In the genomic region with DNA sequence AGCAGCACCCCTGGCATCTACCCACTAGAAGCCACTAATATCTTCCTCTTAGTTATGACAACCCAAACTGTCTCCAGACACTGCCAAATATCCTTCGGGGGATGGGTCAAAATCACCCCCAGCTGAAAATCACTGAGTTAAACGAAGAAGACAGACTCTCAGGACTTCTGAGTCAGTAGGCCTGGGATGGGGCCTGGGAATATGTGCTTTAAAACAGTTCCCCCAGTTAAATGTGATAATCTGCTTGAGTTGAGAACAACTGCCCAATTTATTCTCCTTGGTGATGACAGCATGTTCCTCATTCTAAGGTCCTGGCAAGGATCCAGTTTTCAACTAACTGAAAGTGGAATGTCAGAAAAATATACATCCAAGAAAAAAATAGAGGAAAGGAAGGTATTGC, we compare ENCODE assay signal across 22 cellular contexts. TPM values are rescaled to one million over a fixed set of nuclear protein-coding genes. Genes with fewer than 3 reads are reported as not detected.
DNase-seq lines count a peak whose midpoint lies in the region; ATAC-seq and TF ChIP-seq lines count a peak whose summit lies in the region.
"Had no signal": no experiment of that assay in that cellular context is flagged by ENCODE, and none has a peak within 500 bp of the region (broad histone marks: within the 10 kb centered on the region; RNA-seq: fewer than 3 reads in every experiment).

No MANE protein-coding gene starts in this region.

- H4K20me1 ChIP-seq in GM23248 (ENCODE audit: insufficient read depth) (no peaks in the 10 kb centered on the region), SK-N-SH (ENCODE audit: insufficient read depth) (no peaks in the 10 kb centered on the region), neural progenitor cell (ENCODE audit: low read depth) (no peaks in the 10 kb centered on the region)

- TF ChIP-seq CTCF in SK-N-SH (IDR thresholded peaks at IDR 0.05): no peak
- TF ChIP-seq CTCF in fibroblast of mammary gland (conservative IDR thresholded peaks at IDR 0.05; ENCODE audit: control insufficient read depth, insufficient read depth, low read depth, low read length): no peak
- TF ChIP-seq CTCF in neural progenitor cell (IDR thresholded peaks at IDR 0.05): no peak

- H3K4me1 Mint-ChIP-seq in neural progenitor cell: peaks cover 5% of the 10 kb centered on the region
- H3K4me1 Mint-ChIP-seq: activated CD4-positive, alpha-beta memory T cell treated with anti-CD3 and anti-CD28 coated beads, Interleukin-2, amount 10 ng/mL, durations not matched to agents 7 days and 5 days; activated naive CD4-positive, alpha-beta T cell treated with anti-CD3 and anti-CD28 coated beads, Interleukin-2, amount 10 ng/mL, durations not matched to agents 7 days and 5 days had no signal

- H3K27me3 ChIP-seq in GM23248 (replicated peaks; ENCODE audit: insufficient read depth): no peaks in the 10 kb centered on the region
- H3K27me3 ChIP-seq in SK-N-SH (ENCODE audit: insufficient read depth): peaks cover 10% of the 10 kb centered on the region
- H3K27me3 ChIP-seq in neural progenitor cell: no peaks in the 10 kb centered on the region
- H3K27me3 ChIP-seq: ascending aorta had no signal

- ATAC-seq in GM18867 (IDR thresholded peaks at IDR 0.05; ENCODE audit: unreplicated experiment): no peak
- no peak for ATAC-seq in GM21786 (IDR thresholded peaks at IDR 0.05; ENCODE audit: unreplicated experiment)

- in situ Hi-C loops in GM23248 (cut with MboI): no loop called here

- H3K4me3 Mint-ChIP-seq in neural progenitor cell: no peak overlapping the region
- H3K4me3 Mint-ChIP-seq: activated CD4-positive, alpha-beta memory T cell treated with anti-CD3 and anti-CD28 coated beads, Interleukin-2, amount 10 ng/mL, durations not matched to agents 7 days and 5 days; activated naive CD4-positive, alpha-beta T cell treated with anti-CD3 and anti-CD28 coated beads, Interleukin-2, amount 10 ng/mL, durations not matched to agents 7 days and 5 days; T-helper 1 cell treated with Interleukin-12 subunit alpha and Interleukin-12 subunit beta and Interleukin-4 antibody, amounts not matched to agents 30 μg/mL and 1 μg/mL, for 36 hours had no signal

- no peak for TF ChIP-seq RAD21 in SK-N-SH (IDR thresholded peaks at IDR 0.05; ENCODE audit: low read length)

- H3K27ac ChIP-seq in GM23248 (peak overlapping the region; percentile 30), SK-N-SH (ENCODE audit: low read depth in 2 of 2, low read length in 1 of 2) (0 out of 4 replicates have a peak overlapping the region, but pooled peaks of 1 of the 2 experiments have one; percentile 13), neural progenitor cell (no peak overlapping the region), caudate nucleus (ENCODE audit: low read depth, low read length) (no peak overlapping the region)
- H3K27ac ChIP-seq: ascending aorta, WERI-Rb-1 had no signal

- DNase-seq in GM23248: peak; percentile 47
- DNase-seq in SK-N-SH: no peak
- DNase-seq in fibroblast of mammary gland (ENCODE audit: low read depth): peak; percentile 91
- no peak for DNase-seq in neural progenitor cell (ENCODE audit: low spot score)
- no peak for DNase-seq in caudate nucleus (lab: John Stamatoyannopoulos, UW)
- DNase-seq: activated CD4-positive, alpha-beta memory T cell treated with anti-CD3 and anti-CD28 coated beads, Interleukin-2, amount 10 ng/mL, durations not matched to agents 7 days and 5 days; activated naive CD4-positive, alpha-beta T cell treated with anti-CD3 and anti-CD28 coated beads, Interleukin-2, amount 10 ng/mL, durations not matched to agents 7 days and 5 days; COR-L47; glutamatergic neuron; GOT3; NCI-H1436; NCI-H2171; NCI-H526 treated with DMSO at 0.1 percent for 48 hours; SHP77; WERI-Rb-1 had no signal

- no peaks in the 10 kb centered on the region for H3K36me3 ChIP-seq in GM23248 (ENCODE audit: low read depth)
- no peaks in the 10 kb centered on the region for H3K36me3 ChIP-seq in SK-N-SH (replicated peaks in 1 of 2; ENCODE audit: control insufficient read depth in 1 of 2, insufficient read depth in 2 of 2, low read length in 1 of 2)
- H3K36me3 ChIP-seq in neural progenitor cell: no peaks in the 10 kb centered on the region
- H3K36me3 ChIP-seq: ascending aorta, WERI-Rb-1 had no signal

- H3K4me2 ChIP-seq in GM23248 (ENCODE audit: unreplicated experiment) (peak overlapping the region; percentile 7), SK-N-SH (no peak overlapping the region), neural progenitor cell (no peak overlapping the region)

- H3K4me3 ChIP-seq in GM23248 (no peak overlapping the region), SK-N-SH (ENCODE audit: low read depth in 2 of 2, low read length in 1 of 2) (no peak overlapping the region), fibroblast of mammary gland (ENCODE audit: control insufficient read depth, low read depth, low read length) (no peak overlapping the region), neural progenitor cell (no peak overlapping the region)
- H3K4me3 ChIP-seq: ascending aorta had no signal

- no peaks in the 10 kb centered on the region for H3K9me3 ChIP-seq in GM23248 (ENCODE audit: low read depth)
- no peaks in the 10 kb centered on the region for H3K9me3 ChIP-seq in SK-N-SH
- no peaks in the 10 kb centered on the region for H3K9me3 ChIP-seq in neural progenitor cell (ENCODE audit: low read depth)
- H3K9me3 ChIP-seq: ascending aorta had no signal

- POLR2A ChIA-PET in SK-N-SH (lab: Yijun Ruan, JAX): no interaction called here

- peaks cover 18% of the 10 kb centered on the region for H3F3A ChIP-seq in GM23248 (ENCODE audit: insufficient read depth)
- no peaks in the 10 kb centered on the region for H3F3A ChIP-seq in SK-N-SH (replicated peaks; ENCODE audit: insufficient read depth)
- peaks cover 17% of the 10 kb centered on the region for H3F3A ChIP-seq in neural progenitor cell (ENCODE audit: low read depth)

- no peak for TF ChIP-seq EP300 in SK-N-SH (IDR thresholded peaks at IDR 0.05; ENCODE audit: borderline replicate concordance in 1 of 2, low read depth in 1 of 2, low read length in 1 of 2)

- WGBS in GM23248 (ENCODE audit: low coverage in 1 of 2, low lambda C conversion rate in 2 of 2, missing lambda C conversion rate in 2 of 2), 2 experiments: 25 to 50% methylated on average over 2 of the region's 2 CpGs
- 31% methylated on average over 2 of the region's 2 CpGs for WGBS in SK-N-SH (ENCODE audit: low lambda C conversion rate)

- H3K27ac Mint-ChIP-seq in neural progenitor cell: no peak overlapping the region
- H3K27ac Mint-ChIP-seq: activated CD4-positive, alpha-beta memory T cell treated with anti-CD3 and anti-CD28 coated beads, Interleukin-2, amount 10 ng/mL, durations not matched to agents 7 days and 5 days; activated naive CD4-positive, alpha-beta T cell treated with anti-CD3 and anti-CD28 coated beads, Interleukin-2, amount 10 ng/mL, durations not matched to agents 7 days and 5 days; T-helper 1 cell treated with Interleukin-12 subunit alpha and Interleukin-12 subunit beta and Interleukin-4 antibody, amounts not matched to agents 30 μg/mL and 1 μg/mL, for 36 hours had no signal

- no peaks in the 10 kb centered on the region for H3K36me3 Mint-ChIP-seq in neural progenitor cell
- H3K36me3 Mint-ChIP-seq: activated naive CD4-positive, alpha-beta T cell treated with anti-CD3 and anti-CD28 coated beads, Interleukin-2, amount 10 ng/mL, durations not matched to agents 7 days and 5 days had no signal

- CTCF ChIA-PET in SK-N-SH (lab: Yijun Ruan, JAX): no interaction called here

- H3K4me1 ChIP-seq in GM23248 (ENCODE audit: insufficient read depth) (peaks cover 25% of the 10 kb centered on the region), SK-N-SH (ENCODE audit: control insufficient read depth in 1 of 2, insufficient read depth in 2 of 2, low read depth in 1 of 2, low read length in 1 of 2) (no peaks in the 10 kb centered on the region), neural progenitor cell (peaks cover 5% of the 10 kb centered on the region)
- H3K4me1 ChIP-seq: ascending aorta had no signal

- peaks cover 5% of the 10 kb centered on the region for H3K9me3 Mint-ChIP-seq in neural progenitor cell
- H3K9me3 Mint-ChIP-seq: activated CD4-positive, alpha-beta memory T cell treated with anti-CD3 and anti-CD28 coated beads, Interleukin-2, amount 10 ng/mL, durations not matched to agents 7 days and 5 days; activated naive CD4-positive, alpha-beta T cell treated with anti-CD3 and anti-CD28 coated beads, Interleukin-2, amount 10 ng/mL, durations not matched to agents 7 days and 5 days; T-helper 1 cell treated with Interleukin-12 subunit alpha and Interleukin-12 subunit beta and Interleukin-4 antibody, amounts not matched to agents 30 μg/mL and 1 μg/mL, for 36 hours had no signal

- H2AFZ ChIP-seq in GM23248 (0 out of 2 replicates have a peak overlapping the region, but pooled peaks have one; percentile 10), SK-N-SH (ENCODE audit: low read depth) (no peak overlapping the region), neural progenitor cell (replicated peaks) (peak overlapping the region; percentile 5)

- H3K9me2 ChIP-seq in GM23248 (ENCODE audit: insufficient read depth): no peaks in the 10 kb centered on the region
- H3K9me2 ChIP-seq in SK-N-SH: no peaks in the 10 kb centered on the region

- H3K27me3 Mint-ChIP-seq in neural progenitor cell (ENCODE audit: insufficient read depth, low read depth): peaks cover 2% of the 10 kb centered on the region
- H3K27me3 Mint-ChIP-seq: activated CD4-positive, alpha-beta memory T cell treated with anti-CD3 and anti-CD28 coated beads, Interleukin-2, amount 10 ng/mL, durations not matched to agents 7 days and 5 days; activated naive CD4-positive, alpha-beta T cell treated with anti-CD3 and anti-CD28 coated beads, Interleukin-2, amount 10 ng/mL, durations not matched to agents 7 days and 5 days had no signal

- no peak overlapping the region for H3K9ac ChIP-seq in GM23248
- no peak overlapping the region for H3K9ac ChIP-seq in SK-N-SH
- no peak overlapping the region for H3K9ac ChIP-seq in neural progenitor cell

- H3K79me2 ChIP-seq in GM23248 (ENCODE audit: insufficient read depth) (no peaks in the 10 kb centered on the region), SK-N-SH (ENCODE audit: insufficient read depth) (no peaks in the 10 kb centered on the region), neural progenitor cell (ENCODE audit: low read depth) (no peaks in the 10 kb centered on the region)

TF ChIP-seq in SK-N-SH, 30 proteins besides CTCF, POLR2A, EP300 and RAD21:
- peak; percentile 35 for TF ChIP-seq NFIC (IDR thresholded peaks at IDR 0.05; ENCODE audit: borderline replicate concordance)
- TF ChIP-seq FOXM1 (IDR thresholded peaks at IDR 0.05; ENCODE audit: low read depth): no peak

RNA-seq across cellular contexts. Expression of a gene that starts 52.4 kb away (rescaled TPM):
- not detected in 2 replicates for total RNA-seq in GM23248 (2014; rRNA removed; shearing (Covaris generic))
- not detected in 2 replicates for polyA plus RNA-seq in GM23248 (2016; fragmentation: Nextera tagmentation; extraction: Ambion mirVana)
- not detected in 2 replicates for polyA plus RNA-seq in SK-N-SH (2012; rRNA removed)
- polyA plus RNA-seq in SK-N-SH (2012; cell fraction: cytosol; rRNA removed): not detected in 2 replicates
- polyA plus RNA-seq in SK-N-SH (2012; cell fraction: nucleus; rRNA removed): 0.02 TPM in 1 of 2 replicates, not detected in the other
- not detected in 2 replicates for total RNA-seq in neural progenitor cell (ENCODE audit: low replicate concordance)
- total RNA-seq: activated CD4-positive, alpha-beta memory T cell treated with anti-CD3 and anti-CD28 coated beads, Interleukin-2, amount 10 ng/mL, durations not matched to agents 7 days and 5 days; ascending aorta; dermis microvascular lymphatic vessel endothelial cell; HT-29; OCI-LY7 had no signal

Comparison
In these comparisons a context has a peak if more than half of its experiments do, and no peak if none do; other contexts are left out.
1. DNase-seq: peak in GM23248 (single experiment) and fibroblast of mammary gland (single experiment); none in SK-N-SH (single experiment), neural progenitor cell (single experiment) and caudate nucleus (0 of 61).